ENCODE assay signal across 8 cellular contexts in genomic region chr4:184538023-184538599, GRCh38.
A peak's percentile ranks its signal among the peaks of the same experiment; 100 is the strongest.
DNase-seq lines count a peak whose midpoint lies in the region; ATAC-seq and TF ChIP-seq lines count a peak whose summit lies in the region.

No MANE protein-coding gene starts in this region.

- H3K4me1 Mint-ChIP-seq in activated CD4-positive, alpha-beta T cell treated with anti-CD3 and anti-CD28 coated beads for 36 hours, result peaks cover 45% of the 10 kb centered on the region

- ATAC-seq in GM18907 (IDR thresholded peaks at IDR 0.05; ENCODE audit: unreplicated experiment) (peak; percentile 64), HG03196 (IDR thresholded peaks at IDR 0.05; ENCODE audit: unreplicated experiment) (peak; percentile 56), left lung (peak; percentile 93)
- ATAC-seq in activated CD4-positive, alpha-beta T cell treated with anti-CD3 and anti-CD28 coated beads for 36 hours, result peak; percentile 43

- DNase-seq in AG09319 (ENCODE audit: extremely low read depth, low read depth) (peak; percentile 79), NCI-H460 (ENCODE audit: extremely low read depth, low read depth) (peak; percentile 89), coronary artery (ENCODE audit: low spot score) (peak; percentile 91), left lung (peak; percentile 83 to 89)
- peak; percentile 69 for DNase-seq in activated CD4-positive, alpha-beta T cell treated with anti-CD3 and anti-CD28 coated beads for 36 hours
- peak; percentile 40 for DNase-seq in stimulated activated CD4-positive, alpha-beta T cell treated with anti-CD3 and anti-CD28 coated beads, Interleukin-2, amount 100 ng/mL, for 4 hours (ENCODE audit: low read depth)

- H3K27ac ChIP-seq in coronary artery (peak overlapping the region; percentile 83 to 96), left lung (peak overlapping the region; percentile 96 to 98)

- peaks cover 8 to 43% of the 10 kb centered on the region in 2 donors for H3K4me1 ChIP-seq in left lung

- peak overlapping the region; percentile 95 for H3K27ac Mint-ChIP-seq in activated CD4-positive, alpha-beta T cell treated with anti-CD3 and anti-CD28 coated beads for 36 hours

- H3K9me3 ChIP-seq in left lung, result no peaks in the 10 kb centered on the region

- H3K36me3 ChIP-seq in left lung, result no peaks in the 10 kb centered on the region

- H3K4me3 ChIP-seq in coronary artery, result peak overlapping the region; percentile 85
- H3K4me3 ChIP-seq in left lung, result peak overlapping the region; percentile 60 to 66

- peaks cover 3% of the 10 kb centered on the region for H3K36me3 Mint-ChIP-seq in activated CD4-positive, alpha-beta T cell treated with anti-CD3 and anti-CD28 coated beads for 36 hours (ENCODE audit: low read depth)

- intact Hi-C loops in activated CD4-positive, alpha-beta T cell treated with anti-CD3 and anti-CD28 coated beads for 36 hours (cut with DNase I, micrococcal nuclease), result loop anchor here (1.0 to 10.0 kb wide), 4 partner anchors 274 to 1033 kb away; partner anchors contain the start of genes ANKRD37 (in 1 of the 2), ING2 (in 1 of the 2), LRP2BP (in 1 of the 2) and SLC25A4 (in 1 of the 2)
- intact Hi-C loops in left lung (cut with DNase I), result loop anchor here in 1 of 2 donors (5.0 to 10.0 kb wide), 2 partner anchors 63 to 271 kb away; partner anchors contain the start of gene IRF2

- CTCF ChIA-PET in activated CD4-positive, alpha-beta T cell treated with anti-CD3 and anti-CD28 coated beads for 36 hours (lab: Charles Lee), result interaction anchor here (4.1 kb wide), 1 partner anchor 24 kb away, joined by 28 read pairs; no protein-coding TSS in a partner anchor

- TF ChIP-seq CTCF in AG09319 (IDR thresholded peaks at IDR 0.05; ENCODE audit: low read depth, low read length), result peak; percentile 77
- peak; percentile 29 for TF ChIP-seq CTCF in coronary artery (IDR thresholded peaks at IDR 0.05)
- TF ChIP-seq CTCF in left lung (IDR thresholded peaks at IDR 0.05), result peak; percentile 50 to 70

- no peaks in the 10 kb centered on the region for H3K27me3 Mint-ChIP-seq in activated CD4-positive, alpha-beta T cell treated with anti-CD3 and anti-CD28 coated beads for 36 hours

- H3K4me3 Mint-ChIP-seq in activated CD4-positive, alpha-beta T cell treated with anti-CD3 and anti-CD28 coated beads for 36 hours, result peak overlapping the region; percentile 92

- POLR2A ChIA-PET in activated CD4-positive, alpha-beta T cell treated with anti-CD3 and anti-CD28 coated beads for 36 hours (lab: Charles Lee), result interaction anchor here (0.7 kb wide), 1 partner anchor 112 kb away, joined by 3 read pairs; no protein-coding TSS in a partner anchor

- H3K27me3 ChIP-seq in left lung, result no peaks in the 10 kb centered on the region

- H3K9me3 Mint-ChIP-seq in activated CD4-positive, alpha-beta T cell treated with anti-CD3 and anti-CD28 coated beads for 36 hours (ENCODE audit: low read depth), result no peaks in the 10 kb centered on the region

Comparison
In these comparisons a context has a peak if more than half of its experiments do, and no peak if none do; other contexts are left out.
1. Peak in every context shown above with its lines: DNase-seq, ATAC-seq, H3K4me3 ChIP-seq and H3K27ac ChIP-seq.
2. DNase-seq: peak in every context shown above with its lines; median percentile 91 in coronary artery; 89 in NCI-H460; 86 in left lung; 79 in AG09319; 69 in activated CD4-positive, alpha-beta T cell treated with anti-CD3 and anti-CD28 coated beads for 36 hours; 40 in stimulated activated CD4-positive, alpha-beta T cell treated with anti-CD3 and anti-CD28 coated beads, Interleukin-2, amount 100 ng/mL, for 4 hours.
3. ATAC-seq: peak in every context shown above with its lines; median percentile 93 in left lung; 64 in GM18907; 56 in HG03196; 43 in activated CD4-positive, alpha-beta T cell treated with anti-CD3 and anti-CD28 coated beads for 36 hours.